8 cellular contexts compared by ENCODE assay signal in the genomic region with DNA sequence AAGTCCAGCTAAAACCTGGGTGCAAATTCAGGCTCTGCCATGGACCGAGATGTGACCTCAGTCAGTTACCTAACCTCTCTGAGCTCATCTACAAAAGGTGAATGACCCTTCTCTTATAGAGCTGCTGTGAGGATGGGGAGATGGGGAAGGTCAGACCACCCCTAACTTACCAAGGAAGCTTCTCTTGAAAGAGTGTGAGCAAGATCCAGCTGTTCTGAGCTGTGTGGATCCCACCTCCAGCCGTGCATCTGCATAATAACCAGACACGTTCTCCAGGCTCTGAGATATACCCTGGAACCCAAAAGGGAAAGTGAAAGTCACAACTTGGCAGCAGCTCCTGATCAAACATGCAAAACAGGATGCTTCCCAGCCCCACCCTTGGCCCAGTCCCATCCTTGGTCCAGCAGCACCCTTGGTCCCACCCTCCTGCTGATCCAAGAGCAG. TPM values are rescaled to one million over a fixed set of nuclear protein-coding genes. Genes with fewer than 3 reads are reported as not detected.
A peak's percentile ranks its signal among the peaks of the same experiment; 100 is the strongest.
DNase-seq lines count a peak whose midpoint lies in the region; ATAC-seq lines count a peak whose summit lies in the region.

A gene with protein sequence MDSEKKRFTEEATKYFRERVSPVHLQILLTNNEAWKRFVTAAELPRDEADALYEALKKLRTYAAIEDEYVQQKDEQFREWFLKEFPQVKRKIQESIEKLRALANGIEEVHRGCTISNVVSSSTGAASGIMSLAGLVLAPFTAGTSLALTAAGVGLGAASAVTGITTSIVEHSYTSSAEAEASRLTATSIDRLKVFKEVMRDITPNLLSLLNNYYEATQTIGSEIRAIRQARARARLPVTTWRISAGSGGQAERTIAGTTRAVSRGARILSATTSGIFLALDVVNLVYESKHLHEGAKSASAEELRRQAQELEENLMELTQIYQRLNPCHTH (minus strand): TSS at position 257 of the 444 bp plus-strand sequence. CDS start 11,700 bp downstream, outside the sequence.

- in situ Hi-C loops in KBM-7 (cut with MboI; ENCODE audit: low pct_unique_long_range_greater_than_20kb, low sequenced_read_pairs) = no loop called here

- no peak for ATAC-seq in GM18868 (IDR thresholded peaks at IDR 0.05; ENCODE audit: unreplicated experiment)
- no peak for ATAC-seq in HG03045 (IDR thresholded peaks at IDR 0.05; ENCODE audit: unreplicated experiment)

- H3K27ac ChIP-seq in skin epidermis = peak within 1 kb of the TSS; percentile 1 to 99 (median 91)

- peak; percentile 36 to 47 for DNase-seq in activated CD4-positive, alpha-beta T cell treated with anti-CD3 and anti-CD28 coated beads for 4 hours
- DNase-seq in activated CD4-positive, alpha-beta T cell treated with anti-CD3 and anti-CD28 coated beads, Interleukin-2, amount 50 U/mL, for 1 hour = no peak
- peak; percentile 33 for DNase-seq in activated effector memory CD4-positive, alpha-beta T cell treated with Interleukin-2 at 50 U/mL for 16 hours
- no peak for DNase-seq in glomerular endothelial cell (ENCODE audit: extremely low read depth, low read depth, low spot score)
- no peak for DNase-seq in KBM-7

- H3K4me3 ChIP-seq in skin epidermis = peak within 1 kb of the TSS; percentile 22 to 43 (median 34)

RNA-seq across cellular contexts. Expression of the gene that starts here (rescaled TPM):
- 76.9 and 80.5 TPM in 2 replicates for total RNA-seq in glomerular endothelial cell

Comparison
In these comparisons a context has a peak if more than half of its experiments do, and no peak if none do; other contexts are left out.
1. DNase-seq: peak in activated CD4-positive, alpha-beta T cell treated with anti-CD3 and anti-CD28 coated beads for 4 hours (2 of 2) and activated effector memory CD4-positive, alpha-beta T cell treated with Interleukin-2 at 50 U/mL for 16 hours (single experiment); none in activated CD4-positive, alpha-beta T cell treated with anti-CD3 and anti-CD28 coated beads, Interleukin-2, amount 50 U/mL, for 1 hour (single experiment), glomerular endothelial cell (single experiment) and KBM-7 (single experiment).